In the genomic region with DNA sequence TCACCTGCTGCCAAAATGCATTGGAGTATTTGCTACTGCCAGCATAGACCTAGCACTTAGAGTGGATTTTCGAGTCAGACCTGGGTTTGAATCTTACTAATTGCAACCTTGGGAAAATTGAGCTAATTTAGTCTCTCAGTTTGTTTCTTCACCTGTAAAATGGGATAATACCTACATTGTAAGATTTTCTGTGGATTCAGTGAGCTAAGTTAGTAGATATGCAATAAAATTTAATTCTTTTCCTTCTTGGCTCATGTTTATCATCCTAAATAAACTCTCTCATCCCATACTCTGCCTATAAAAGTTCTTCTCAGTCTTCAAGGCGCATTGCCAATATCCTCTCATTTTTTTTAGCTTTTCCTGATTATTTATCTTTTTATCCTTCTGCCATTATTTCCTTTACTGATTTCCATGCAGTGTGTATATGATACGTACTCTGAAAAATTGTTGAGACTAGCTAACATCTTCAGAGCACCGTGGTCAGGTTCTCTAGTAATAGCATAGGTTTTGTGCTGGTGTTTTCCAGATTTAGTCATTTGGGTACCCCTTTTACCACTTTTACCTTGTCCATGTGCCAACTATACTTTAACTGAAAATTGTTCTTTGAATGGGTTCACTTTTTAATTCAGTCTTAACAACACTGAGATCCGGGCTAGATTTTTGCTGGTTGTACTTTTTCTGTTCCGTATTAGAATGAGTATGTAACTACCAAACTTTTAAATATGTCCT, we compare ENCODE assay signal across 1 cellular context.
TF ChIP-seq lines count a peak whose summit lies in the region.

No MANE protein-coding gene starts in this region.

TF ChIP-seq in GM12878, 131 proteins besides CTCF, POLR2A, EP300 and RAD21 (continued from another document):
- TF ChIP-seq, protein P1, sequence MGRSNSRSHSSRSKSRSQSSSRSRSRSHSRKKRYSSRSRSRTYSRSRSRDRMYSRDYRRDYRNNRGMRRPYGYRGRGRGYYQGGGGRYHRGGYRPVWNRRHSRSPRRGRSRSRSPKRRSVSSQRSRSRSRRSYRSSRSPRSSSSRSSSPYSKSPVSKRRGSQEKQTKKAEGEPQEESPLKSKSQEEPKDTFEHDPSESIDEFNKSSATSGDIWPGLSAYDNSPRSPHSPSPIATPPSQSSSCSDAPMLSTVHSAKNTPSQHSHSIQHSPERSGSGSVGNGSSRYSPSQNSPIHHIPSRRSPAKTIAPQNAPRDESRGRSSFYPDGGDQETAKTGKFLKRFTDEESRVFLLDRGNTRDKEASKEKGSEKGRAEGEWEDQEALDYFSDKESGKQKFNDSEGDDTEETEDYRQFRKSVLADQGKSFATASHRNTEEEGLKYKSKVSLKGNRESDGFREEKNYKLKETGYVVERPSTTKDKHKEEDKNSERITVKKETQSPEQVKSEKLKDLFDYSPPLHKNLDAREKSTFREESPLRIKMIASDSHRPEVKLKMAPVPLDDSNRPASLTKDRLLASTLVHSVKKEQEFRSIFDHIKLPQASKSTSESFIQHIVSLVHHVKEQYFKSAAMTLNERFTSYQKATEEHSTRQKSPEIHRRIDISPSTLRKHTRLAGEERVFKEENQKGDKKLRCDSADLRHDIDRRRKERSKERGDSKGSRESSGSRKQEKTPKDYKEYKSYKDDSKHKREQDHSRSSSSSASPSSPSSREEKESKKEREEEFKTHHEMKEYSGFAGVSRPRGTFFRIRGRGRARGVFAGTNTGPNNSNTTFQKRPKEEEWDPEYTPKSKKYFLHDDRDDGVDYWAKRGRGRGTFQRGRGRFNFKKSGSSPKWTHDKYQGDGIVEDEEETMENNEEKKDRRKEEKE (IDR thresholded peaks at IDR 0.05) = no peak
- no peak for TF ChIP-seq MYC (IDR thresholded peaks at IDR 0.05; ENCODE audit: insufficient read depth, insufficient read length, insufficient replicate concordance, low read length, severe bottlenecking)
- no peak for TF ChIP-seq WRNIP1 (IDR thresholded peaks at IDR 0.05; ENCODE audit: borderline replicate concordance, low read depth, low read length)
- no peak for TF ChIP-seq IKZF2 (IDR thresholded peaks at IDR 0.05)
- TF ChIP-seq, protein P2, sequence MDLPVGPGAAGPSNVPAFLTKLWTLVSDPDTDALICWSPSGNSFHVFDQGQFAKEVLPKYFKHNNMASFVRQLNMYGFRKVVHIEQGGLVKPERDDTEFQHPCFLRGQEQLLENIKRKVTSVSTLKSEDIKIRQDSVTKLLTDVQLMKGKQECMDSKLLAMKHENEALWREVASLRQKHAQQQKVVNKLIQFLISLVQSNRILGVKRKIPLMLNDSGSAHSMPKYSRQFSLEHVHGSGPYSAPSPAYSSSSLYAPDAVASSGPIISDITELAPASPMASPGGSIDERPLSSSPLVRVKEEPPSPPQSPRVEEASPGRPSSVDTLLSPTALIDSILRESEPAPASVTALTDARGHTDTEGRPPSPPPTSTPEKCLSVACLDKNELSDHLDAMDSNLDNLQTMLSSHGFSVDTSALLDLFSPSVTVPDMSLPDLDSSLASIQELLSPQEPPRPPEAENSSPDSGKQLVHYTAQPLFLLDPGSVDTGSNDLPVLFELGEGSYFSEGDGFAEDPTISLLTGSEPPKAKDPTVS (IDR thresholded peaks at IDR 0.05; ENCODE audit: low read depth, low read length) = no peak
- TF ChIP-seq, protein P3, sequence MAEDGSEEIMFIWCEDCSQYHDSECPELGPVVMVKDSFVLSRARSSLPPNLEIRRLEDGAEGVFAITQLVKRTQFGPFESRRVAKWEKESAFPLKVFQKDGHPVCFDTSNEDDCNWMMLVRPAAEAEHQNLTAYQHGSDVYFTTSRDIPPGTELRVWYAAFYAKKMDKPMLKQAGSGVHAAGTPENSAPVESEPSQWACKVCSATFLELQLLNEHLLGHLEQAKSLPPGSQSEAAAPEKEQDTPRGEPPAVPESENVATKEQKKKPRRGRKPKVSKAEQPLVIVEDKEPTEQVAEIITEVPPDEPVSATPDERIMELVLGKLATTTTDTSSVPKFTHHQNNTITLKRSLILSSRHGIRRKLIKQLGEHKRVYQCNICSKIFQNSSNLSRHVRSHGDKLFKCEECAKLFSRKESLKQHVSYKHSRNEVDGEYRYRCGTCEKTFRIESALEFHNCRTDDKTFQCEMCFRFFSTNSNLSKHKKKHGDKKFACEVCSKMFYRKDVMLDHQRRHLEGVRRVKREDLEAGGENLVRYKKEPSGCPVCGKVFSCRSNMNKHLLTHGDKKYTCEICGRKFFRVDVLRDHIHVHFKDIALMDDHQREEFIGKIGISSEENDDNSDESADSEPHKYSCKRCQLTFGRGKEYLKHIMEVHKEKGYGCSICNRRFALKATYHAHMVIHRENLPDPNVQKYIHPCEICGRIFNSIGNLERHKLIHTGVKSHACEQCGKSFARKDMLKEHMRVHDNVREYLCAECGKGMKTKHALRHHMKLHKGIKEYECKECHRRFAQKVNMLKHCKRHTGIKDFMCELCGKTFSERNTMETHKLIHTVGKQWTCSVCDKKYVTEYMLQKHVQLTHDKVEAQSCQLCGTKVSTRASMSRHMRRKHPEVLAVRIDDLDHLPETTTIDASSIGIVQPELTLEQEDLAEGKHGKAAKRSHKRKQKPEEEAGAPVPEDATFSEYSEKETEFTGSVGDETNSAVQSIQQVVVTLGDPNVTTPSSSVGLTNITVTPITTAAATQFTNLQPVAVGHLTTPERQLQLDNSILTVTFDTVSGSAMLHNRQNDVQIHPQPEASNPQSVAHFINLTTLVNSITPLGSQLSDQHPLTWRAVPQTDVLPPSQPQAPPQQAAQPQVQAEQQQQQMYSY (CRISPR knock-in tag; IDR thresholded peaks at IDR 0.05) = no peak
